8 cellular contexts compared by ENCODE assay signal in genomic region chr19:57916168-57916995, GRCh38. TPM values are rescaled to one million over a fixed set of nuclear protein-coding genes. Genes with fewer than 3 reads are reported as not detected.
DNase-seq lines count a peak whose midpoint lies in the region; ATAC-seq and TF ChIP-seq lines count a peak whose summit lies in the region.
"Not testable (repeated sequence)": the region's sequence is repeated elsewhere in the genome, so short reads cannot be mapped to it uniquely, and the experiment has no call there.

ZNF417 (minus strand) TSS chr19:57916592; CDS start chr19:57916411, 181 bp downstream.

- intact Hi-C loops in head of caudate nucleus (cut with DNase I), result not testable (repeated sequence)

- H3K4me1 ChIP-seq in thymus (ENCODE audit: control insufficient read depth, insufficient read depth, low read length), result not testable (repeated sequence)

- H3K4me1 Mint-ChIP-seq in activated naive CD4-positive, alpha-beta T cell treated with anti-CD3 and anti-CD28 coated beads, Interleukin-2, amount 50 U/mL, for 24 hours, result peaks cover 26% of the 10 kb centered on the region
- peaks cover 15% of the 10 kb centered on the region for H3K4me1 Mint-ChIP-seq in osteocyte (ENCODE audit: unreplicated experiment)

- ATAC-seq in HG02588 (IDR thresholded peaks at IDR 0.05; ENCODE audit: unreplicated experiment) (peak; percentile 95), SK-N-SH treated with all-trans-retinoic acid at 6 μM for 48 hours (peak; percentile 100)

- not testable (repeated sequence) for H3K27me3 ChIP-seq in thymus (ENCODE audit: control insufficient read depth, insufficient read depth)

- peak within 1 kb of the TSS; percentile 46 for H3K27ac ChIP-seq in thymus (ENCODE audit: low read depth)

- peak; percentile 84 for DNase-seq in GM10266 (ENCODE audit: extremely low spot score)
- DNase-seq in NCI-H1048 (lab: John Stamatoyannopoulos, UW), result peak; percentile 72
- peak; percentile 74 to 95 (median 90) for DNase-seq in head of caudate nucleus
- DNase-seq in osteocyte (ENCODE audit: extremely low spot score, unreplicated experiment), result peak; percentile 89

- peaks cover 50% of the 10 kb centered on the region for H3K36me3 Mint-ChIP-seq in activated naive CD4-positive, alpha-beta T cell treated with anti-CD3 and anti-CD28 coated beads, Interleukin-2, amount 50 U/mL, for 24 hours
- peaks cover 63% of the 10 kb centered on the region for H3K36me3 Mint-ChIP-seq in osteocyte (ENCODE audit: unreplicated experiment)

- H3K9me3 ChIP-seq in thymus (ENCODE audit: control insufficient read depth), result not testable (repeated sequence)

- not testable (repeated sequence) for TF ChIP-seq CTCF in GM10266 (IDR thresholded peaks at IDR 0.05; ENCODE audit: control insufficient read depth, insufficient read depth, low read depth, missing control alignments)
- peak; percentile 33 for TF ChIP-seq CTCF in osteocyte (IDR thresholded peaks at IDR 0.05)

- peaks cover 20% of the 10 kb centered on the region for H3K36me3 ChIP-seq in thymus (ENCODE audit: control insufficient read depth, insufficient read depth)

- under 1% methylated on average over 51 of the region's 51 CpGs for WGBS in thymus

- H3K27ac Mint-ChIP-seq in activated naive CD4-positive, alpha-beta T cell treated with anti-CD3 and anti-CD28 coated beads, Interleukin-2, amount 50 U/mL, for 24 hours, result peak within 1 kb of the TSS; percentile 95
- peak within 1 kb of the TSS; percentile 93 for H3K27ac Mint-ChIP-seq in osteocyte (ENCODE audit: unreplicated experiment)

- H3K27me3 Mint-ChIP-seq in activated naive CD4-positive, alpha-beta T cell treated with anti-CD3 and anti-CD28 coated beads, Interleukin-2, amount 50 U/mL, for 24 hours; osteocyte (ENCODE audit: unreplicated experiment): not testable (repeated sequence)

- peaks cover 17% of the 10 kb centered on the region for H3K9me3 Mint-ChIP-seq in activated naive CD4-positive, alpha-beta T cell treated with anti-CD3 and anti-CD28 coated beads, Interleukin-2, amount 50 U/mL, for 24 hours
- H3K9me3 Mint-ChIP-seq in osteocyte (ENCODE audit: unreplicated experiment), result peaks cover 19% of the 10 kb centered on the region

- peak within 1 kb of the TSS; percentile 74 for H3K4me3 ChIP-seq in thymus (ENCODE audit: low read length)

- peak within 1 kb of the TSS; percentile 96 for H3K4me3 Mint-ChIP-seq in activated naive CD4-positive, alpha-beta T cell treated with anti-CD3 and anti-CD28 coated beads, Interleukin-2, amount 50 U/mL, for 24 hours
- peak within 1 kb of the TSS; percentile 91 for H3K4me3 Mint-ChIP-seq in osteocyte (ENCODE audit: unreplicated experiment)

RNA-seq across cellular contexts. Expression of gene ZNF417, which starts in this region (rescaled TPM):
- 16.9 and 21.0 TPM in 2 replicates for total RNA-seq in osteocyte
- 5.4 TPM for polyA plus RNA-seq in thymus

Comparison
In these comparisons a context has a peak if more than half of its experiments do, and no peak if none do; other contexts are left out.
1. Peak in every context shown above with its lines: DNase-seq, ATAC-seq, H3K4me3 ChIP-seq and H3K27ac ChIP-seq.